17 cellular contexts compared by ENCODE assay signal in the genomic region with DNA sequence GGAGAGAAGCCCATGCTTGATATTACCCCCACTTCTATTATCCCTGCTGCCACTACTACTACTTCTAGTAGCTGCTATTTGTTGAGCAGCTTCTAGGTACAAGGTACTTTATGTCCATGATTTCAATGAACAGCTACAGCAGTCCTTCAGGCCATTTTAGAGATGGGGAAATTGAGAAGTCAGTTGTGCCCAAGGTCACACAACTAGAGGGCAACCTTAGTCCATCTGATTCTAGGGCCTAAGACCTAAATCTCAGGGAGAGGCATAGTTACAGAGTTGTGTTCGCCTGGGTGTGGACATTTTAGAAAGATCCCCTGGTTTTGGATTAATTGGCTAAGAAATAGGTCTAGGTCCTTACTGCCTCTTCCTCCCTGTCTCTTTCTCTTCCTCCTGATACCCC. TPM values are rescaled to one million over a fixed set of nuclear protein-coding genes. Genes with fewer than 3 reads are reported as not detected.
DNase-seq lines count a peak whose midpoint lies in the region; ATAC-seq, FAIRE-seq and TF ChIP-seq lines count a peak whose summit lies in the region.
"Had no signal": no experiment of that assay in that cellular context is flagged by ENCODE, and none has a peak within 500 bp of the region (broad histone marks: within the 10 kb centered on the region; RNA-seq: fewer than 3 reads in every experiment).

No MANE protein-coding gene starts in this region.

- H3K79me2 ChIP-seq in HepG2 (ENCODE audit: insufficient read depth, low read length) (no peaks in the 10 kb centered on the region), GM12878 (ENCODE audit: control insufficient read depth, insufficient read depth, low read length) (no peaks in the 10 kb centered on the region), neural progenitor cell (ENCODE audit: low read depth) (no peaks in the 10 kb centered on the region)

- no peak for DNase-seq in HepG2 (ENCODE audit: low spot score)
- no peak for DNase-seq in right lobe of liver
- DNase-seq in GM12878 (ENCODE audit: low read depth, low spot score) = no peak
- no peak for DNase-seq in vagina (ENCODE audit: extremely low spot score in 2 of 2)
- no peak for DNase-seq in neural progenitor cell (ENCODE audit: low spot score)
- DNase-seq in activated naive CD4-positive, alpha-beta T cell treated with anti-CD3 and anti-CD28 coated beads, Interleukin-2, amount 50 U/mL, for 72 hours (ENCODE audit: low spot score in 2 of 2) = no peak
- DNase-seq: DMS153; effector memory CD4-positive, alpha-beta T cell; GOT3; left lung; NCI-H1417; NCI-H526; occipital lobe; SHP77 treated with DMSO at 0.1 percent for 48 hours; stimulated activated CD4-positive, alpha-beta T cell treated with anti-CD3 and anti-CD28 coated beads, Interleukin-15, amount 100 ng/mL, for 24 hours had no signal

- CTCF ChIA-PET in HepG2 (lab: Yijun Ruan, JAX; ENCODE audit: low intra/inter-chr PET ratio, low total read pairs) = no interaction called here
- CTCF ChIA-PET in GM12878 (lab: Yijun Ruan, JAX) = interaction anchor here (1.2 to 5.9 kb wide), 4 partner anchors 37 to 119 kb away, joined by 3 to 47 read pairs (median 16); no protein-coding TSS in a partner anchor

- POLR2A ChIA-PET in HepG2 (lab: Yijun Ruan, JAX) = no interaction called here
- POLR2A ChIA-PET in GM12878 (lab: Charles Lee) = no interaction called here

- SMC1A ChIA-PET in GM12878 (lab: Charles Lee; ENCODE audit: uncharacterized antibody, unreplicated experiment) = interaction anchor here (1.0 to 3.1 kb wide), 7 partner anchors 9 to 119 kb away, joined by 3 to 17 read pairs (median 9); no protein-coding TSS in a partner anchor

- intact Hi-C loops in HepG2 (cut with micrococcal nuclease; ENCODE audit: unreplicated experiment) (loop anchor here (10.0 kb wide), 1 partner anchor 72 kb away; no protein-coding TSS in a partner anchor), right lobe of liver (cut with DNase I) (no loop called here), GM12878 (cut with micrococcal nuclease; ENCODE audit: unreplicated experiment) (loop anchor here (1.0 to 5.0 kb wide), 2 partner anchors 74 to 120 kb away; no protein-coding TSS in a partner anchor), vagina (cut with DNase I) (no loop called here)

- RAD21 ChIA-PET in GM12878 (lab: Charles Lee; ENCODE audit: unreplicated experiment) = interaction anchor here (0.8 to 3.2 kb wide), 5 partner anchors 58 to 121 kb away, joined by 3 to 22 read pairs (median 3); no protein-coding TSS in a partner anchor

- no peak for TF ChIP-seq POLR2A in HepG2 (IDR thresholded peaks at IDR 0.05; ENCODE audit: insufficient read depth in 1 of 2, low read depth in 2 of 2, low read length in 2 of 2)
- no peak for TF ChIP-seq POLR2A in right lobe of liver (IDR thresholded peaks at IDR 0.05)
- no peak for TF ChIP-seq POLR2A in GM12878 (IDR thresholded peaks at IDR 0.05; ENCODE audit: low read depth, low read length)
- no peak for TF ChIP-seq POLR2A in vagina (IDR thresholded peaks at IDR 0.05)

- H3K27ac ChIP-seq in HepG2 (ENCODE audit: extremely low read length, insufficient read depth, low read length) (no peak overlapping the region), right lobe of liver (no peak overlapping the region), GM12878 (ENCODE audit: control insufficient read depth, insufficient read depth) (no peak overlapping the region), mesodermal cell (ENCODE audit: low read depth, low read length, severe bottlenecking) (peak overlapping the region; percentile 95), vagina (peak overlapping the region; percentile 49), neural progenitor cell (no peak overlapping the region)

- in situ Hi-C loops in HepG2 (cut with HindIII; ENCODE audit: extremely low pct_ligation_motif_present, low pct_unique_long_range_greater_than_20kb) (no loop called here), GM12878 (cut with MboI) (no loop called here)

- TF ChIP-seq EP300 in HepG2 (IDR thresholded peaks at IDR 0.05; ENCODE audit: low read depth in 2 of 2, low read length in 2 of 2) = no peak
- TF ChIP-seq EP300 in HepG2 (CRISPR knock-in tag; IDR thresholded peaks at IDR 0.05; ENCODE audit: borderline replicate concordance) = no peak
- no peak for TF ChIP-seq EP300 in GM12878 (IDR thresholded peaks at IDR 0.05; ENCODE audit: borderline replicate concordance in 1 of 2, control insufficient read depth in 1 of 2, low read depth in 2 of 2, low read length in 2 of 2)

- no peaks in the 10 kb centered on the region for H4K20me1 ChIP-seq in HepG2 (ENCODE audit: insufficient read depth, low read length)
- H4K20me1 ChIP-seq in GM12878 (ENCODE audit: control insufficient read depth, insufficient read depth) = no peaks in the 10 kb centered on the region
- H4K20me1 ChIP-seq in neural progenitor cell (ENCODE audit: low read depth) = no peaks in the 10 kb centered on the region

- H3K36me3 ChIP-seq in HepG2 (replicated peaks in 1 of 2; ENCODE audit: control insufficient read depth in 1 of 2, insufficient read depth in 2 of 2, low read length in 2 of 2) = no peaks in the 10 kb centered on the region
- H3K36me3 ChIP-seq in right lobe of liver = peaks cover 0 to 16% (median 2%) of the 10 kb centered on the region in 4 donors
- no peaks in the 10 kb centered on the region for H3K36me3 ChIP-seq in GM12878 (ENCODE audit: control insufficient read depth in 2 of 2, insufficient read depth in 2 of 2, low read length in 1 of 2)
- peaks cover 50% of the 10 kb centered on the region for H3K36me3 ChIP-seq in mesodermal cell (ENCODE audit: control insufficient read depth, insufficient read depth, low read length)
- H3K36me3 ChIP-seq in vagina = no peaks in the 10 kb centered on the region
- H3K36me3 ChIP-seq in neural progenitor cell = no peaks in the 10 kb centered on the region

- no peak overlapping the region for H3K4me3 ChIP-seq in HepG2 (replicated peaks in 1 of 3; ENCODE audit: insufficient read depth in 1 of 3, low read depth in 2 of 3, low read length in 3 of 3)
- H3K4me3 ChIP-seq in right lobe of liver = no peak overlapping the region
- no peak overlapping the region for H3K4me3 ChIP-seq in GM12878
- H3K4me3 ChIP-seq in mesodermal cell (ENCODE audit: extremely low read depth, insufficient read depth, low read length, poor library complexity, severe bottlenecking) = no peak overlapping the region
- no peak overlapping the region for H3K4me3 ChIP-seq in vagina
- H3K4me3 ChIP-seq in neural progenitor cell = no peak overlapping the region
- H3K4me3 ChIP-seq: left lung had no signal

- H3K9me3 Mint-ChIP-seq in neural progenitor cell = no peaks in the 10 kb centered on the region
- H3K9me3 Mint-ChIP-seq in activated naive CD4-positive, alpha-beta T cell treated with anti-CD3 and anti-CD28 coated beads, Interleukin-2, amount 50 U/mL, for 72 hours = no peaks in the 10 kb centered on the region

- H3K9ac ChIP-seq in HepG2 (ENCODE audit: insufficient read depth, low read depth, low read length) (no peak overlapping the region), GM12878 (ENCODE audit: control insufficient read depth, insufficient read depth, low read length) (no peak overlapping the region), neural progenitor cell (no peak overlapping the region)

- peaks cover 17% of the 10 kb centered on the region for H3K4me1 Mint-ChIP-seq in neural progenitor cell

- H3K27me3 ChIP-seq in HepG2 (ENCODE audit: control insufficient read depth in 1 of 2, insufficient read depth in 2 of 2, low read length in 2 of 2) = no peaks in the 10 kb centered on the region
- H3K27me3 ChIP-seq in right lobe of liver = no peaks in the 10 kb centered on the region
- no peaks in the 10 kb centered on the region for H3K27me3 ChIP-seq in GM12878 (replicated peaks in 1 of 2; ENCODE audit: control insufficient read depth in 2 of 2, insufficient read depth in 2 of 2, low read length in 1 of 2)
- no peaks in the 10 kb centered on the region for H3K27me3 ChIP-seq in vagina
- no peaks in the 10 kb centered on the region for H3K27me3 ChIP-seq in neural progenitor cell
- H3K27me3 ChIP-seq: left lung had no signal

- no peak overlapping the region for H3K27ac Mint-ChIP-seq in neural progenitor cell
- H3K27ac Mint-ChIP-seq in activated naive CD4-positive, alpha-beta T cell treated with anti-CD3 and anti-CD28 coated beads, Interleukin-2, amount 50 U/mL, for 72 hours = peak overlapping the region in 1 of 2 donors; percentile 48

- 100% methylated on average over 1 of the region's 1 CpG for WGBS in HepG2 (ENCODE audit: low lambda C conversion rate)
- no CpG with 5 or more reads among the region's 1 CpG for WGBS in right lobe of liver (ENCODE audit: insufficient coverage, low coverage, low lambda C conversion rate, missing lambda C conversion rate)
- 33% methylated on average over 1 of the region's 1 CpG for WGBS in GM12878 (ENCODE audit: insufficient coverage, insufficient replicate concordance, low lambda C conversion rate, missing lambda C conversion rate)
- WGBS in mesodermal cell (ENCODE audit: insufficient coverage in 2 of 2), 2 experiments = no CpG with 5 or more reads among the region's 1 CpG

- H3K9me3 ChIP-seq in HepG2 (ENCODE audit: low read length) (no peaks in the 10 kb centered on the region), right lobe of liver (no peaks in the 10 kb centered on the region), GM12878 (replicated peaks; ENCODE audit: control insufficient read depth, insufficient read depth, low read length) (no peaks in the 10 kb centered on the region), mesodermal cell (ENCODE audit: control insufficient read depth, low read length) (no peaks in the 10 kb centered on the region), vagina (no peaks in the 10 kb centered on the region), neural progenitor cell (ENCODE audit: low read depth) (no peaks in the 10 kb centered on the region)
- H3K9me3 ChIP-seq: left lung had no signal

- no TSS peak for BruUV-seq in HepG2 (replicated peaks; lab: Mats Ljungman, UMichigan)
- BruUV-seq in GM12878 (replicated peaks; lab: Mats Ljungman, UMichigan) = no TSS peak

- no peak for TF ChIP-seq CTCF in HepG2 (CRISPR knock-in tag; IDR thresholded peaks at IDR 0.05)
- no peak for TF ChIP-seq CTCF in right lobe of liver (IDR thresholded peaks at IDR 0.05)
- TF ChIP-seq CTCF in GM12878 (IDR thresholded peaks at IDR 0.05 in 2 of 3, conservative IDR thresholded peaks at IDR 0.05 in 1 of 3; ENCODE audit: control insufficient read depth in 2 of 3, extremely low read depth in 1 of 3, insufficient read depth in 1 of 3, low read depth in 3 of 3, low read length in 3 of 3) = peak in 2 of 3 experiments; percentile 12 to 26; a peak in 2 of 6 replicates
- no peak for TF ChIP-seq CTCF in vagina (IDR thresholded peaks at IDR 0.05)
- no peak for TF ChIP-seq CTCF in neural progenitor cell (IDR thresholded peaks at IDR 0.05)

- peaks cover 29% of the 10 kb centered on the region for H3K4me1 ChIP-seq in HepG2 (ENCODE audit: insufficient read depth, low read length)
- H3K4me1 ChIP-seq in right lobe of liver = no peaks in the 10 kb centered on the region
- H3K4me1 ChIP-seq in GM12878 (ENCODE audit: control insufficient read depth, insufficient read depth, low read length) = no peaks in the 10 kb centered on the region
- H3K4me1 ChIP-seq in mesodermal cell (ENCODE audit: control insufficient read depth, insufficient read depth, low read length, poor library complexity, severe bottlenecking) = peaks cover 85% of the 10 kb centered on the region
- H3K4me1 ChIP-seq in vagina = peaks cover 29% of the 10 kb centered on the region
- no peaks in the 10 kb centered on the region for H3K4me1 ChIP-seq in neural progenitor cell

- H3K4me3 Mint-ChIP-seq in neural progenitor cell = no peak overlapping the region

- FAIRE-seq in HepG2 (lab: Jason Lieb, UNC) (no peak), GM12878 (lab: Jason Lieb, UNC) (no peak)

- no peak for ATAC-seq in HepG2
- ATAC-seq in right lobe of liver = no peak
- ATAC-seq in GM12878 = peak; percentile 71
- ATAC-seq in activated naive CD4-positive, alpha-beta T cell treated with anti-CD3 and anti-CD28 coated beads, Interleukin-2, amount 50 U/mL, for 72 hours = no peak
- no peak for ATAC-seq in GM18873 (IDR thresholded peaks at IDR 0.05; ENCODE audit: low FRiP score, unreplicated experiment)
- ATAC-seq: left lung had no signal

- H2AFZ ChIP-seq in HepG2 (ENCODE audit: low read length) (no peak overlapping the region), GM12878 (ENCODE audit: control insufficient read depth, low read depth, low read length) (no peak overlapping the region), neural progenitor cell (replicated peaks) (no peak overlapping the region)

- H3K36me3 Mint-ChIP-seq in neural progenitor cell = no peaks in the 10 kb centered on the region
- H3K36me3 Mint-ChIP-seq in activated naive CD4-positive, alpha-beta T cell treated with anti-CD3 and anti-CD28 coated beads, Interleukin-2, amount 50 U/mL, for 72 hours = peaks cover 8 to 41% of the 10 kb centered on the region in 2 donors

- H3K27me3 Mint-ChIP-seq in neural progenitor cell (ENCODE audit: insufficient read depth, low read depth) = peaks cover 4% of the 10 kb centered on the region

- TF ChIP-seq RAD21 in HepG2 (CRISPR knock-in tag; IDR thresholded peaks at IDR 0.05) (no peak), GM12878 (IDR thresholded peaks at IDR 0.05; ENCODE audit: insufficient read depth, low read depth, low read length) (peak; percentile 48)

- no peaks in the 10 kb centered on the region for H3F3A ChIP-seq in neural progenitor cell (ENCODE audit: low read depth)

- no peak overlapping the region for H3K4me2 ChIP-seq in HepG2 (ENCODE audit: low read depth, low read length)
- no peak overlapping the region for H3K4me2 ChIP-seq in GM12878 (ENCODE audit: control insufficient read depth, insufficient read depth)
- H3K4me2 ChIP-seq in neural progenitor cell = no peak overlapping the region

RNA-seq across cellular contexts. Expression of a gene that starts 52.3 kb away (rescaled TPM):
- total RNA-seq in HepG2 (2016; rRNA removed; fragmentation: Illumina TruSeq; extraction: Trizol) (1.1 and 1.4 TPM in 2 replicates), right lobe of liver (10 to 100 TPM; 17.0 to 50.7 (median 35.9) TPM), GM12878 (2014; rRNA removed) (2.2 and 3.4 TPM in 2 replicates), GM12878 (2014; rRNA removed; fragmentation: Illumina TruSeq; extraction: Trizol) (2.9 and 3.6 TPM in 2 replicates), GM12878 (2021) (4.9 and 5.6 TPM in 2 replicates), vagina (41.7 TPM), neural progenitor cell (ENCODE audit: low replicate concordance) (0.60 and 0.68 TPM in 2 replicates)
- 0.18 and 0.51 TPM in 2 replicates for total RNA-seq in HepG2 (2016; cell fraction: cytosol; rRNA removed; fragmentation: Illumina TruSeq; extraction: Trizol; ENCODE audit: low read depth)
- 1.1 and 1.7 TPM in 2 replicates for total RNA-seq in HepG2 (2016; cell fraction: insoluble cytoplasmic fraction; rRNA removed; fragmentation: Illumina TruSeq; extraction: Trizol)
- total RNA-seq in HepG2 (2016; cell fraction: membrane; rRNA removed; fragmentation: Illumina TruSeq; extraction: Trizol) = 1.1 and 1.3 TPM in 2 replicates
- total RNA-seq in HepG2 (2016; cell fraction: nucleus; rRNA removed; fragmentation: Illumina TruSeq; extraction: Trizol) = 1.6 and 3.7 TPM in 2 replicates
- polyA plus RNA-seq in HepG2 (2011; rRNA removed) (0.59 and 0.78 TPM in 2 replicates), GM12878 (2011; rRNA removed) (1.3 and 1.8 TPM in 2 replicates), GM12878 (2014; fragmentation: Illumina TruSeq; extraction: Trizol) (1.5 and 2.6 TPM in 2 replicates), GM12878 (2014; fragmentation: Nextera tagmentation; extraction: Ambion mirVana) (1 to 10 TPM in 1 of 2 experiments, under 1 TPM in 1; 0.90 to 1.5 TPM), GM12878 (2014; rRNA removed) (2.0 and 2.5 TPM in 2 replicates), GM12878 (2016; fragmentation: Nextera tagmentation; extraction: Ambion mirVana) (1 to 10 TPM; 1.7 to 2.9 TPM)
- 0.46 and 0.50 TPM in 2 replicates for polyA plus RNA-seq in HepG2 (2011; cell fraction: cytosol; rRNA removed)
- polyA plus RNA-seq in HepG2 (2011; cell fraction: nucleus; rRNA removed) = 0.61 and 0.97 TPM in 2 replicates
- polyA plus RNA-seq in HepG2 (2012) = 0.48 and 1.6 TPM in 2 replicates
- 0.29 and 0.53 TPM in 2 replicates for polyA plus RNA-seq in HepG2 (2016; cell fraction: cytosol; fragmentation: Illumina TruSeq; extraction: Trizol; ENCODE audit: low read depth)
- 0.73 and 1.3 TPM in 2 replicates for polyA plus RNA-seq in HepG2 (2016; cell fraction: insoluble cytoplasmic fraction; fragmentation: Illumina TruSeq; extraction: Trizol; ENCODE audit: low read depth)
- polyA plus RNA-seq in HepG2 (2016; cell fraction: membrane; fragmentation: Illumina TruSeq; extraction: Trizol; ENCODE audit: low read depth) = 0.34 and 0.39 TPM in 2 replicates
- polyA plus RNA-seq in HepG2 (2016; cell fraction: nucleus; fragmentation: Illumina TruSeq; extraction: Trizol; ENCODE audit: insufficient read depth, low read depth) = 1.2 and 2.1 TPM in 2 replicates
- 1.6 and 8.6 TPM in 2 replicates for polyA minus RNA-seq in HepG2 (2011; rRNA and poly(A)+ RNA removed; ENCODE audit: low replicate concordance)
- 0.70 and 2.7 TPM in 2 replicates for polyA minus RNA-seq in HepG2 (2011; cell fraction: cytosol; rRNA and poly(A)+ RNA removed)
- 2.4 and 3.5 TPM in 2 replicates for polyA minus RNA-seq in HepG2 (2011; cell fraction: nucleus; rRNA and poly(A)+ RNA removed)
- total RNA-seq in GM12878 (2013; cell fraction: nucleolus; rRNA removed) = 1.7 and 2.6 TPM in 2 replicates
- polyA plus RNA-seq in GM12878 (2011; ENCODE audit: low read depth) = 0.41 TPM
- 0.69 and 1.3 TPM in 2 replicates for polyA plus RNA-seq in GM12878 (2011; cell fraction: cytosol; rRNA removed)
- 1.3 and 1.9 TPM in 2 replicates for polyA plus RNA-seq in GM12878 (2011; cell fraction: nucleus; rRNA removed)
- 0.27 and 0.81 TPM in 2 replicates for polyA plus RNA-seq in GM12878 (2012)
- 2.8 and 6.8 TPM in 2 replicates for polyA minus RNA-seq in GM12878 (2011; rRNA and poly(A)+ RNA removed)
- polyA minus RNA-seq in GM12878 (2011; cell fraction: cytosol; rRNA and poly(A)+ RNA removed) = 1.6 and 1.7 TPM in 2 replicates
- polyA minus RNA-seq in GM12878 (2011; cell fraction: nucleus; rRNA and poly(A)+ RNA removed) = 2.7 and 4.9 TPM in 2 replicates
- 99.2 TPM for polyA plus RNA-seq in mesodermal cell (2013, experiment 1 of 2)
- 85.1 TPM for polyA plus RNA-seq in mesodermal cell (2013, experiment 2 of 2)
- 100 to 1,000 TPM in 1 of 2 donors, 10 to 100 TPM in 1; 60.8 to 124 TPM for total RNA-seq in activated naive CD4-positive, alpha-beta T cell treated with anti-CD3 and anti-CD28 coated beads, Interleukin-2, amount 50 U/mL, for 72 hours

Comparison
In these comparisons a context has a peak if more than half of its experiments do, and no peak if none do; other contexts are left out.
1. intact Hi-C loops: an anchor here in HepG2 (10.0 kb wide) and GM12878 (1.0 to 5.0 kb wide); none called in right lobe of liver and vagina.
2. H3K27ac ChIP-seq: peak in mesodermal cell (single experiment) and vagina (single experiment); none in HepG2 (single experiment), right lobe of liver (0 of 3), GM12878 (single experiment) and neural progenitor cell (single experiment).
3. CTCF ChIP-seq: peak in GM12878 (2 of 3); none in HepG2 (single experiment), right lobe of liver (0 of 4), vagina (0 of 3) and neural progenitor cell (single experiment).